27 cellular contexts compared by ENCODE assay signal in the genomic region with DNA sequence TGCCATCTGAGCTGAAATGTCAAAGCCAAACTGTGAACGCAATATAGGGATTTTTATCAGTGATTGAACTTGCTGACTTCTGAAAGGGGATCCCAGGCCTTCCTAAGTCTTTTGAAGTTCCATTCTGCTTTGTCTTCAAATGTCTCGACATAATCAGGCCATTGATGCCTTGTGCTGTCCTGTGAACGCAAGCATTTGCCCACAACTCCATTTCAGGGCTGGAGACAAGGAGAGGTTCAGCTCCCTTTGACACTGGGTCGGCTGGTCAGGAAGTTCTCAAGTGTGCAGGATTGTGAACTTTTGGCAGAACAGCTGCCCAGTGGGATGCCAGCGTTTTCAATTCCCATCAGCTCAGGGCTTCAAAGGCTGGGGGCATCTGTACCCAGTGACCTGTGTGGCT.
"Had no signal": no experiment of that assay in that cellular context is flagged by ENCODE, and none has a peak within 500 bp of the region (broad histone marks: within the 10 kb centered on the region; RNA-seq: fewer than 3 reads in every experiment).

No MANE protein-coding gene starts in this region.

- H3K4me1 ChIP-seq: left ventricle myocardium inferior, pancreas, prostate gland, stomach, testis, thyroid gland, transverse colon, upper lobe of right lung had no signal

- H3K9me3 ChIP-seq: mucosa of descending colon, pancreas, prostate gland, testis, thyroid gland, upper lobe of right lung had no signal

- DNase-seq: heart right ventricle; islet precursor cell; left ventricle myocardium inferior; midbrain; mucosa of descending colon; naive thymus-derived CD8-positive, alpha-beta T cell; nucleus accumbens; pancreas; posterior cingulate gyrus; retina; right cardiac atrium; stimulated activated CD4-positive, alpha-beta T cell treated with anti-CD3 and anti-CD28 coated beads, Interleukin-12 subunit alpha, Interleukin-12 subunit beta, amount 100 ng/mL, for 4 hours; stimulated activated CD4-positive, alpha-beta T cell treated with anti-CD3 and anti-CD28 coated beads, Interleukin-15, amount 100 ng/mL, for 24 hours; stimulated activated CD4-positive, alpha-beta T cell treated with anti-CD3 and anti-CD28 coated beads, Interleukin-2, amount 100 ng/mL, for 24 hours; stimulated activated CD4-positive, alpha-beta T cell treated with anti-CD3 and anti-CD28 coated beads, Interleukin-4, amount 100 ng/mL, for 1 hour; stimulated activated naive B cell treated with anti-CD40 and anti-IgM and Interleukin-4, amounts not matched to agents 10 μg/mL and 1 μg/mL and 100 μg/mL, for 72 hours; stimulated activated naive CD8-positive, alpha-beta T cell treated with anti-CD3 and anti-CD28 coated beads, Interleukin-15, Interleukin-2, amounts not matched to agents 100 U/mL and 50 U/mL, for 24 hours; stomach; testis; thyroid gland; transverse colon; upper lobe of right lung had no signal

- FAIRE-seq: pancreas, urothelium cell line had no signal

- H3K4me3 ChIP-seq: heart right ventricle, hepatocyte, left ventricle myocardium inferior, mucosa of descending colon, pancreas, prostate gland, skin epidermis, stomach, testis, thyroid gland, transverse colon, upper lobe of right lung had no signal

- ATAC-seq: heart right ventricle; mucosa of descending colon; naive thymus-derived CD8-positive, alpha-beta T cell; pancreas; right cardiac atrium; sciatic nerve; stimulated activated naive B cell treated with anti-CD40 and anti-IgM and Interleukin-4, amounts not matched to agents 10 μg/mL and 1 μg/mL and 100 μg/mL, for 72 hours; stimulated activated naive CD8-positive, alpha-beta T cell treated with anti-CD3 and anti-CD28 coated beads, Interleukin-15, Interleukin-2, amounts not matched to agents 100 U/mL and 50 U/mL, for 24 hours; upper lobe of right lung had no signal

- H2AFZ ChIP-seq: hepatocyte had no signal

- H3K4me2 ChIP-seq: hepatocyte had no signal

- H3K36me3 ChIP-seq: heart right ventricle, left ventricle myocardium inferior, pancreas, prostate gland, stomach, thyroid gland, transverse colon, upper lobe of right lung had no signal

- H3K27me3 ChIP-seq: heart right ventricle, hepatocyte, pancreas, stomach, testis, thyroid gland, transverse colon, upper lobe of right lung had no signal

- H3K79me2 ChIP-seq: hepatocyte had no signal

- H3K27ac ChIP-seq: heart right ventricle, hepatocyte, left ventricle myocardium inferior, pancreas, prostate gland, skin epidermis, stomach, testis, thyroid gland, transverse colon, upper lobe of right lung had no signal
